ENCODE assay signal across 15 cellular contexts in the genomic region with DNA sequence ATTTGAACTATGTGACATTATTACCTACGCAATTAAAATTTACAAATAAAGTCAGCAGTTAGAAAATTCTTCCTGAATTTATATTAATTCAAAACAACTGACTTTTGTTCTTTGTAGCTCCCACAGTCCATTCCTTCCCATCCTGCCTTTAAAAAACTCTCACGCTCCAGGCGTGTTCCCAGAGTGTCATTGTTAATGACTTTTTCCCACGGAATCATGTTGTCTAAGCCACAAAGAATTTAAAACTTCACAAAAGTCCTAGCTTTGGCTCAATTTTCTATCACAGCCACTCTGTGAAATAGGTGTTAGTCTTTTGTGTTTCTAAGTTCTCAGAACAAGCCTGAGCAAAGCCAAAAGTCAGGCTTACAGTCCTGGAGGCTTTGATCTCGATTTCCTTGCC.
"Had no signal": no experiment of that assay in that cellular context is flagged by ENCODE, and none has a peak within 500 bp of the region (broad histone marks: within the 10 kb centered on the region; RNA-seq: fewer than 3 reads in every experiment).

No MANE protein-coding gene starts in this region.

- H3K4me1 Mint-ChIP-seq: mesothelial cell of epicardium had no signal

- H3K9me3 ChIP-seq: esophagus muscularis mucosa, heart left ventricle, pancreas, sigmoid colon had no signal

- H3K27me3 ChIP-seq: esophagus muscularis mucosa, foreskin keratinocyte, heart left ventricle, pancreas, sigmoid colon had no signal

- DNase-seq: activated CD4-positive, alpha-beta T cell treated with anti-CD3 and anti-CD28 coated beads, Interleukin-2, amount 50 U/mL, for 4 hours; activated CD4-positive, CD25-positive, alpha-beta regulatory T cell treated with anti-CD3 and anti-CD28 coated beads, Interleukin-2, amount 50 U/mL, for 72 hours; activated naive CD4-positive, alpha-beta T cell treated with Interleukin-2 at 50 U/mL for 16 hours; activated T-cell treated with anti-CD3 and anti-CD28 coated beads for 4 hours; anterior cingulate cortex; heart left ventricle; pancreas; stimulated activated CD4-positive, alpha-beta T cell treated with anti-CD3 and anti-CD28 coated beads, Interleukin-1b, Interleukin-23, amount 100 ng/mL, for 48 hours; T-helper 1 cell; T1000 had no signal

- H3K4me1 ChIP-seq: esophagus muscularis mucosa, foreskin keratinocyte, pancreas, sigmoid colon had no signal

- H3K27ac Mint-ChIP-seq: mesothelial cell of epicardium had no signal

- H3K4me3 Mint-ChIP-seq: mesothelial cell of epicardium, neural crest cell had no signal

- H3K27ac ChIP-seq: esophagus muscularis mucosa, foreskin keratinocyte, heart left ventricle, pancreas, sigmoid colon had no signal

- H3K4me3 ChIP-seq: esophagus muscularis mucosa, heart left ventricle, pancreas, sigmoid colon had no signal

- ATAC-seq: foreskin keratinocyte, heart left ventricle, pancreas had no signal

- H3K9me3 Mint-ChIP-seq: mesothelial cell of epicardium, neural crest cell had no signal
